Comparison of ENCODE assay signal across 12 cellular contexts in genomic region chr6:6246539-6246938, GRCh38.
DNase-seq lines count a peak whose midpoint lies in the region; ATAC-seq and TF ChIP-seq lines count a peak whose summit lies in the region.
"Had no signal": no experiment of that assay in that cellular context is flagged by ENCODE, and none has a peak within 500 bp of the region (broad histone marks: within the 10 kb centered on the region; RNA-seq: fewer than 3 reads in every experiment).

No MANE protein-coding gene starts in this region.

- H3K23ac ChIP-seq in neuronal stem cell (ENCODE audit: low read depth, low read length, poor library complexity): no peak overlapping the region

- TF ChIP-seq CTCF in Calu3 (IDR thresholded peaks at IDR 0.05; ENCODE audit: unreplicated experiment): no peak
- TF ChIP-seq CTCF in suprapubic skin (IDR thresholded peaks at IDR 0.05): no peak

- peak overlapping the region; percentile 40 for H2AFZ ChIP-seq in neuronal stem cell (ENCODE audit: low read length)

- peaks cover 3% of the 10 kb centered on the region for H3K9me3 Mint-ChIP-seq in Calu3 (ENCODE audit: low read depth, unreplicated experiment)

- no peak overlapping the region for H3K27ac Mint-ChIP-seq in Calu3 (ENCODE audit: unreplicated experiment)

- no TSS peak for BruUV-seq in Calu3 (replicated peaks; lab: Mats Ljungman, UMichigan)

- H3K27ac ChIP-seq in neuronal stem cell (replicated peaks; ENCODE audit: low read length) (no peak overlapping the region), suprapubic skin (no peak overlapping the region)
- H3K27ac ChIP-seq: pancreas had no signal

- H3K27me3 Mint-ChIP-seq in Calu3 (ENCODE audit: unreplicated experiment): no peaks in the 10 kb centered on the region

- H3K14ac ChIP-seq in neuronal stem cell (ENCODE audit: low read length): no peak overlapping the region

- no peaks in the 10 kb centered on the region for H3K79me1 ChIP-seq in neuronal stem cell (ENCODE audit: low read depth, low read length)

- no peak overlapping the region for H3K4me3 Mint-ChIP-seq in Calu3 (ENCODE audit: low read depth, unreplicated experiment)

- H3K9me3 ChIP-seq in neuronal stem cell (replicated peaks in 1 of 2; ENCODE audit: control insufficient read depth in 2 of 2, insufficient read depth in 1 of 2, low read depth in 1 of 2, low read length in 2 of 2) (no peaks in the 10 kb centered on the region), suprapubic skin (no peaks in the 10 kb centered on the region)
- H3K9me3 ChIP-seq: pancreas had no signal

- DNase-seq in NCI-H748 (lab: John Stamatoyannopoulos, UW; ENCODE audit: unreplicated experiment): peak; percentile 41
- DNase-seq in NCI-H748 treated with DMSO at 0.1 percent for 48 hours (lab: John Stamatoyannopoulos, UW): no peak
- DNase-seq in Jurkat, Clone E6-1 (ENCODE audit: low read depth, low spot score): peak; percentile 84
- no peak for DNase-seq in neuronal stem cell (ENCODE audit: low spot score)
- DNase-seq in effector CD4-positive, alpha-beta T cell: no peak
- no peak for DNase-seq in Calu3
- DNase-seq in suprapubic skin (ENCODE audit: low spot score in 2 of 2): no peak
- DNase-seq: DMS53, NCI-H187 treated with DMSO at 0.1 percent for 48 hours, pancreas, substantia nigra had no signal

- ATAC-seq in HG02678 (IDR thresholded peaks at IDR 0.05; ENCODE audit: unreplicated experiment): peak; percentile 80
- ATAC-seq: pancreas had no signal

- H4K91ac ChIP-seq in neuronal stem cell (ENCODE audit: low read depth, low read length, poor library complexity): no peak overlapping the region

- no peak for TF ChIP-seq POLR2A in suprapubic skin (IDR thresholded peaks at IDR 0.05)

- H3K4me1 ChIP-seq in neuronal stem cell (ENCODE audit: control insufficient read depth in 2 of 2, insufficient read depth in 1 of 2, low read depth in 1 of 2, low read length in 2 of 2) (no peaks in the 10 kb centered on the region), suprapubic skin (peaks cover 9% of the 10 kb centered on the region)
- H3K4me1 ChIP-seq: pancreas had no signal

- CTCF ChIA-PET in Calu3 (lab: Charles Lee): no interaction called here

- intact Hi-C loops in Calu3 (cut with micrococcal nuclease; ENCODE audit: unreplicated experiment): no loop called here

- no peak overlapping the region for H2BK120ac ChIP-seq in neuronal stem cell (ENCODE audit: low read depth, low read length)

- no peak overlapping the region for H3K4me2 ChIP-seq in neuronal stem cell (ENCODE audit: insufficient read depth, low read length, poor library complexity, severe bottlenecking)

- H4K8ac ChIP-seq in neuronal stem cell (ENCODE audit: low read depth, low read length): no peak overlapping the region

- H2BK5ac ChIP-seq in neuronal stem cell (ENCODE audit: low read length): no peak overlapping the region

- no peak overlapping the region for H2BK12ac ChIP-seq in neuronal stem cell (ENCODE audit: low read length)

- H3K27me3 ChIP-seq in neuronal stem cell (ENCODE audit: control insufficient read depth in 3 of 3, insufficient read depth in 3 of 3, low read depth in 1 of 3, low read length in 3 of 3) (no peaks in the 10 kb centered on the region), suprapubic skin (no peaks in the 10 kb centered on the region)
- H3K27me3 ChIP-seq: pancreas had no signal

- H3K9ac ChIP-seq in neuronal stem cell (ENCODE audit: low read depth, low read length, poor library complexity): no peak overlapping the region

- H3K36me3 ChIP-seq in neuronal stem cell (replicated peaks in 1 of 2; ENCODE audit: control insufficient read depth in 2 of 2, insufficient read depth in 2 of 2, low read length in 2 of 2) (no peaks in the 10 kb centered on the region), suprapubic skin (no peaks in the 10 kb centered on the region)
- H3K36me3 ChIP-seq: pancreas had no signal

- TF ChIP-seq EP300 in suprapubic skin (IDR thresholded peaks at IDR 0.05): no peak

- H3K4me3 ChIP-seq in Jurkat, Clone E6-1 (ENCODE audit: low read length): no peak overlapping the region
- no peak overlapping the region for H3K4me3 ChIP-seq in neuronal stem cell (ENCODE audit: low read length in 2 of 2)
- H3K4me3 ChIP-seq in suprapubic skin: no peak overlapping the region
- H3K4me3 ChIP-seq: pancreas had no signal

- no peak overlapping the region for H3K4ac ChIP-seq in neuronal stem cell (ENCODE audit: low read length)

- WGBS in neuronal stem cell (ENCODE audit: extremely low coverage in 2 of 2, insufficient read length in 2 of 2, insufficient replicate concordance in 1 of 2), 2 donors: no CpG with 5 or more reads among the region's 2 CpGs
- WGBS in suprapubic skin: 37% methylated on average over 2 of the region's 2 CpGs

- no peaks in the 10 kb centered on the region for H3K4me1 Mint-ChIP-seq in Calu3 (ENCODE audit: low read depth, unreplicated experiment)

- H3K36me3 Mint-ChIP-seq in Calu3 (ENCODE audit: insufficient read depth, unreplicated experiment): no peaks in the 10 kb centered on the region

- no peak overlapping the region for H2AK5ac ChIP-seq in neuronal stem cell (ENCODE audit: low read depth, low read length)

- no peak overlapping the region for H3K18ac ChIP-seq in neuronal stem cell (ENCODE audit: low read length)

- H2BK15ac ChIP-seq in neuronal stem cell (ENCODE audit: low read length): no peak overlapping the region

Comparison
In these comparisons a context has a peak if more than half of its experiments do, and no peak if none do; other contexts are left out.
1. DNase-seq: peak in NCI-H748 (single experiment) and Jurkat, Clone E6-1 (single experiment); none in NCI-H748 treated with DMSO at 0.1 percent for 48 hours (single experiment), neuronal stem cell (single experiment), effector CD4-positive, alpha-beta T cell (single experiment), Calu3 (single experiment) and suprapubic skin (0 of 2).